In genomic region chr11:86151188-86152005, GRCh38 we compare ENCODE assay signal across 8 cellular contexts.
DNase-seq lines count a peak whose midpoint lies in the region; ATAC-seq and TF ChIP-seq lines count a peak whose summit lies in the region.

No MANE protein-coding gene starts in this region.

- peak overlapping the region; percentile 1 to 74 (median 60) for H3K27ac Mint-ChIP-seq in CD4-positive, alpha-beta memory T cell

- CTCF ChIA-PET in CD4-positive, alpha-beta memory T cell (lab: Charles Lee; ENCODE audit: partially characterized antibody) = interaction anchor here (0.6 to 1.6 kb wide), 2 partner anchors 13 to 19 kb away, joined by 3 to 4 read pairs; no protein-coding TSS in a partner anchor

- H3K9me3 Mint-ChIP-seq in CD4-positive, alpha-beta memory T cell = no peaks in the 10 kb centered on the region

- ATAC-seq in GM21723 (IDR thresholded peaks at IDR 0.05; ENCODE audit: unreplicated experiment) (peak; percentile 70), HG02970 (IDR thresholded peaks at IDR 0.05; ENCODE audit: low FRiP score, unreplicated experiment) (no peak)

- H3K36me3 Mint-ChIP-seq in CD4-positive, alpha-beta memory T cell = no peaks in the 10 kb centered on the region

- no peaks in the 10 kb centered on the region for H3K9me3 ChIP-seq in CD4-positive, alpha-beta memory T cell (ENCODE audit: control insufficient read depth in 1 of 2, low read length in 2 of 2)
- no peaks in the 10 kb centered on the region for H3K9me3 ChIP-seq in HAP-1

- H3K4me1 ChIP-seq in CD4-positive, alpha-beta memory T cell (ENCODE audit: insufficient read depth, low read length) = peaks cover 20% of the 10 kb centered on the region
- no peaks in the 10 kb centered on the region for H3K4me1 ChIP-seq in HAP-1

- in situ Hi-C loops in HAP-1 (cut with MboI; ENCODE audit: low sequenced_read_pairs) = loop anchor here (10.0 kb wide), 1 partner anchor 57 kb away; no protein-coding TSS in a partner anchor

- H3K27me3 Mint-ChIP-seq in CD4-positive, alpha-beta memory T cell = no peaks in the 10 kb centered on the region

- H3K4me3 Mint-ChIP-seq in CD4-positive, alpha-beta memory T cell = peak overlapping the region in 6 of 8 donors; percentile 5 to 41 (median 33)

- no peak overlapping the region for H3K4me3 ChIP-seq in CD4-positive, alpha-beta memory T cell (ENCODE audit: low read length in 2 of 2)
- H3K4me3 ChIP-seq in fibroblast of the aortic adventitia (ENCODE audit: low read depth, low read length) = no peak overlapping the region
- H3K4me3 ChIP-seq in HAP-1 = no peak overlapping the region

- no peak overlapping the region for H3K27ac ChIP-seq in CD4-positive, alpha-beta memory T cell (ENCODE audit: low read depth, low read length)

- POLR2A ChIA-PET in CD4-positive, alpha-beta memory T cell (lab: Charles Lee; ENCODE audit: partially characterized antibody) = interaction anchor here (0.9 kb wide), 1 partner anchor 13 kb away, joined by 3 read pairs; no protein-coding TSS in a partner anchor

- no peaks in the 10 kb centered on the region for H3K36me3 ChIP-seq in CD4-positive, alpha-beta memory T cell (ENCODE audit: insufficient read depth, low read length)
- no peaks in the 10 kb centered on the region for H3K36me3 ChIP-seq in HAP-1 (replicated peaks)

- H3K27me3 ChIP-seq in CD4-positive, alpha-beta memory T cell (ENCODE audit: insufficient read depth, low read length) = no peaks in the 10 kb centered on the region
- H3K27me3 ChIP-seq in HAP-1 (ENCODE audit: low read depth) = no peaks in the 10 kb centered on the region

- no peak for DNase-seq in CD4-positive, alpha-beta memory T cell
- DNase-seq in SKM-1 (lab: John Stamatoyannopoulos, UW; ENCODE audit: unreplicated experiment) (peak; percentile 56), fibroblast of the aortic adventitia (ENCODE audit: low read depth) (peak; percentile 55), pons (ENCODE audit: low spot score) (peak; percentile 90), activated gamma-delta T cell (lab: John Stamatoyannopoulos, UW) (no peak), HAP-1 (ENCODE audit: low spot score in 2 of 2) (no peak)

- intact Hi-C loops in CD4-positive, alpha-beta memory T cell (cut with micrococcal nuclease) = no loop called here

- H3K4me1 Mint-ChIP-seq in CD4-positive, alpha-beta memory T cell = peaks cover 7 to 33% (median 17%) of the 10 kb centered on the region in 4 donors

- no peak for TF ChIP-seq CTCF in fibroblast of the aortic adventitia (IDR thresholded peaks at IDR 0.05; ENCODE audit: insufficient read depth, low read length)

Comparison
In these comparisons a context has a peak if more than half of its experiments do, and no peak if none do; other contexts are left out.
1. DNase-seq: peak in SKM-1 (single experiment), fibroblast of the aortic adventitia (single experiment) and pons (single experiment); none in CD4-positive, alpha-beta memory T cell (0 of 5), activated gamma-delta T cell (single experiment) and HAP-1 (0 of 2).